Comparison of ENCODE assay signal across 8 cellular contexts in genomic region chrX:66110112-66110511, GRCh38. TPM values are rescaled to one million over a fixed set of nuclear protein-coding genes. Genes with fewer than 3 reads are reported as not detected.
DNase-seq lines count a peak whose midpoint lies in the region; ATAC-seq, FAIRE-seq and TF ChIP-seq lines count a peak whose summit lies in the region.

No MANE protein-coding gene starts in this region.

- TF ChIP-seq POLR2A in gastrocnemius medialis (IDR thresholded peaks at IDR 0.05): no peak

- no peaks in the 10 kb centered on the region for H3K9me3 ChIP-seq in gastrocnemius medialis

- no peaks in the 10 kb centered on the region for H3K4me1 ChIP-seq in gastrocnemius medialis

- FAIRE-seq in urothelium cell line (lab: Jason Lieb, UNC): no peak

- peak; percentile 56 for TF ChIP-seq CTCF in AG10803 (conservative IDR thresholded peaks at IDR 0.05; ENCODE audit: low read length)
- peak in 1 of 5 experiments; percentile 29 for TF ChIP-seq CTCF in gastrocnemius medialis (IDR thresholded peaks at IDR 0.05 in 4 of 5, conservative IDR thresholded peaks at IDR 0.05 in 1 of 5)

- H3K27me3 ChIP-seq in gastrocnemius medialis: peaks cover 0 to 6% (median 0%) of the 10 kb centered on the region in 3 donors

- in situ Hi-C loops in SK-MEL-5 (cut with HindIII; ENCODE audit: low pct_unique_long_range_greater_than_20kb, low sequenced_read_pairs): no loop called here
- in situ Hi-C loops in gastrocnemius medialis (cut with MboI; ENCODE audit: low sequenced_read_pairs in 4 of 4): no loop called here

- peak; percentile 55 for ATAC-seq in GM18907 (IDR thresholded peaks at IDR 0.05; ENCODE audit: unreplicated experiment)
- ATAC-seq in gastrocnemius medialis: no peak
- no peak for ATAC-seq in HG02840 (IDR thresholded peaks at IDR 0.05; ENCODE audit: low FRiP score, unreplicated experiment)
- no peak for ATAC-seq in HG02852 (IDR thresholded peaks at IDR 0.05; ENCODE audit: unreplicated experiment)

- H3K4me3 ChIP-seq in AG10803 (ENCODE audit: low read length) (no peak overlapping the region), gastrocnemius medialis (no peak overlapping the region)

- H3K27ac ChIP-seq in gastrocnemius medialis: no peak overlapping the region

- intact Hi-C loops in gastrocnemius medialis (cut with DNase I; ENCODE audit: low total_unique reads): no loop called here

- no peaks in the 10 kb centered on the region for H3K36me3 ChIP-seq in gastrocnemius medialis

- DNase-seq in AG10803 (ENCODE audit: low read depth): peak; percentile 22
- peak; percentile 53 for DNase-seq in SK-MEL-5 (ENCODE audit: low read depth, low spot score)
- peak; percentile 3 for DNase-seq in hepatic stellate cell (ENCODE audit: low spot score)
- DNase-seq in urothelium cell line (ENCODE audit: low spot score): peak; percentile 12
- no peak for DNase-seq in gastrocnemius medialis

RNA-seq across cellular contexts. Expression of gene HEPH, which starts 53.9 kb away (rescaled TPM):
- 0.11 and 0.29 TPM in 2 replicates for total RNA-seq in SK-MEL-5 (2014; rRNA removed; shearing (Covaris generic))
- polyA plus RNA-seq in SK-MEL-5 (2015; cell fraction: cytosol; rRNA removed): 0.16 and 0.17 TPM in 2 replicates
- polyA plus RNA-seq in SK-MEL-5 (2015; cell fraction: nucleus; rRNA removed): not detected in 2 replicates
- total RNA-seq in gastrocnemius medialis: 1 to 10 TPM in 1 of 4 donors, under 1 TPM in 2, not detected in 1; 0.29 to 1.2 (median 0.80) TPM

Comparison
In these comparisons a context has a peak if more than half of its experiments do, and no peak if none do; other contexts are left out.
1. DNase-seq: peak in AG10803 (single experiment), SK-MEL-5 (single experiment), hepatic stellate cell (single experiment) and urothelium cell line (single experiment); none in gastrocnemius medialis (0 of 2).